8 cellular contexts compared by ENCODE assay signal in genomic region chr10:133329401-133330202, GRCh38. TPM values are rescaled to one million over a fixed set of nuclear protein-coding genes. Genes with fewer than 3 reads are reported as not detected.
DNase-seq lines count a peak whose midpoint lies in the region; ATAC-seq, FAIRE-seq and TF ChIP-seq lines count a peak whose summit lies in the region.

No MANE protein-coding gene starts in this region.

- TF ChIP-seq CTCF in A549 (IDR thresholded peaks at IDR 0.05), result peak; percentile 92
- TF ChIP-seq CTCF in WERI-Rb-1 (IDR thresholded peaks at IDR 0.05; ENCODE audit: low read depth, low read length), result peak; percentile 92
- peak; percentile 81 to 95 (median 85) for TF ChIP-seq CTCF in keratinocyte (optimal IDR thresholded peaks at IDR 0.05 in 1 of 3, IDR thresholded peaks at IDR 0.05 in 1 of 3, conservative IDR thresholded peaks at IDR 0.05 in 1 of 3; ENCODE audit: extremely low read depth in 1 of 3, insufficient read depth in 2 of 3, low read length in 3 of 3)

- POLR2A ChIA-PET in A549 (lab: Yijun Ruan, JAX), result interaction anchor here (1.7 kb wide), 1 partner anchor 44 kb away, joined by 4 read pairs; the partner anchor contains the start of gene ECHS1

- dilution Hi-C loops in keratinocyte (cut with MboI; ENCODE audit: extremely low pct_ligation_motif_present, low sequenced_read_pairs), result no loop called here

- no peak for TF ChIP-seq EP300 in A549 (IDR thresholded peaks at IDR 0.05)

- H3K4me3 ChIP-seq in A549, result peak overlapping the region; percentile 23; the same call in 1 of the 3 replicates
- peak overlapping the region; percentile 16; the same call in 1 of the 2 replicates for H3K4me3 ChIP-seq in WERI-Rb-1 (ENCODE audit: low read depth, low read length)
- H3K4me3 ChIP-seq in keratinocyte (ENCODE audit: control insufficient read depth in 2 of 3, extremely low read depth in 1 of 3, insufficient read depth in 2 of 3, low read depth in 1 of 3, low read length in 3 of 3), result peak overlapping the region in 2 of 3 experiments; percentile 49 to 62

- H3K4me2 ChIP-seq in A549 (peak overlapping the region; percentile 69), keratinocyte (ENCODE audit: control insufficient read depth, extremely low read depth, insufficient read depth, low read depth, low read length) (peak overlapping the region; percentile 83)

- peaks cover 23% of the 10 kb centered on the region for H3K4me1 ChIP-seq in A549
- peaks cover 8% of the 10 kb centered on the region for H3K4me1 ChIP-seq in keratinocyte (ENCODE audit: control insufficient read depth, extremely low read depth, insufficient read depth, low read length)

- no peaks in the 10 kb centered on the region for H4K20me1 ChIP-seq in keratinocyte (ENCODE audit: control insufficient read depth, extremely low read depth, insufficient read depth, low read length)

- H3K36me3 ChIP-seq in WERI-Rb-1 (no peaks in the 10 kb centered on the region), keratinocyte (ENCODE audit: control insufficient read depth in 2 of 2, extremely low read depth in 1 of 2, insufficient read depth in 2 of 2, low read length in 2 of 2) (no peaks in the 10 kb centered on the region)

- H3K9me1 ChIP-seq in keratinocyte (ENCODE audit: control insufficient read depth, extremely low read depth, insufficient read depth, low read length), result no peaks in the 10 kb centered on the region

- in situ Hi-C loops in T47D (cut with HindIII; ENCODE audit: low pct_unique_long_range_greater_than_20kb, low sequenced_read_pairs), result no loop called here

- H3K27ac ChIP-seq in A549, result peak overlapping the region in 1 of 2 experiments; percentile 65; a peak in 2 of 6 replicates
- H3K27ac ChIP-seq in WERI-Rb-1, result no peak overlapping the region
- no peak overlapping the region for H3K27ac ChIP-seq in keratinocyte (ENCODE audit: control insufficient read depth, insufficient read depth, low read length)

- no peak for TF ChIP-seq POLR2A in A549 (IDR thresholded peaks at IDR 0.05; ENCODE audit: low read length)

- DNase-seq in A549 (ENCODE audit: low read depth in 1 of 2, low spot score in 1 of 2) (peak; percentile 85 to 89), NCI-H2107 (lab: John Stamatoyannopoulos, UW) (peak; percentile 59), WERI-Rb-1 (peak; percentile 87), T47D (ENCODE audit: low read depth in 1 of 2, low spot score in 1 of 2) (peak; percentile 84 to 92), keratinocyte (ENCODE audit: low read depth, low spot score) (peak; percentile 36)
- DNase-seq in stimulated activated CD4-positive, alpha-beta T cell treated with anti-CD3 and anti-CD28 coated beads, Interleukin-1b, Interleukin-23, amount 100 ng/mL, for 1 hour (ENCODE audit: low read depth in 2 of 2), result peak; percentile 67 to 87

- H3K27me3 ChIP-seq in WERI-Rb-1 (ENCODE audit: insufficient read depth, low read depth, severe bottlenecking) (peaks cover 17% of the 10 kb centered on the region), keratinocyte (ENCODE audit: control insufficient read depth, extremely low read depth, insufficient read depth, low read length) (peaks cover 68% of the 10 kb centered on the region)

- no peaks in the 10 kb centered on the region for H3K79me2 ChIP-seq in keratinocyte (ENCODE audit: control insufficient read depth, insufficient read depth, low read length)

- WGBS in A549 (ENCODE audit: missing lambda C conversion rate), result 8% methylated on average over 30 of the region's 37 CpGs

- H2AFZ ChIP-seq in keratinocyte (ENCODE audit: control insufficient read depth, low read length), result peak overlapping the region; percentile 46

- peak; percentile 75 to 83 for TF ChIP-seq RAD21 in A549 (conservative IDR thresholded peaks at IDR 0.05 in 1 of 2, IDR thresholded peaks at IDR 0.05 in 1 of 2)

- H3K9ac ChIP-seq in keratinocyte (ENCODE audit: control insufficient read depth, extremely low read depth, insufficient read depth, low read length), result peak overlapping the region; percentile 22

- H3K9me3 ChIP-seq in A549 (no peaks in the 10 kb centered on the region), WERI-Rb-1 (ENCODE audit: severe bottlenecking) (peaks cover 7% of the 10 kb centered on the region), keratinocyte (ENCODE audit: control insufficient read depth, low read depth, low read length) (no peaks in the 10 kb centered on the region)

- ATAC-seq in A549, result peak; percentile 70 to 90
- ATAC-seq in GM18499 (IDR thresholded peaks at IDR 0.05; ENCODE audit: insufficient read depth, unreplicated experiment), result peak; percentile 73
- ATAC-seq in HG02943 (IDR thresholded peaks at IDR 0.05; ENCODE audit: low read depth, unreplicated experiment), result peak; percentile 76

- CTCF ChIA-PET in A549 (lab: Yijun Ruan, JAX), result interaction anchor here (0.6 to 4.2 kb wide), 52 partner anchors 10 to 742 kb away, joined by 3 to 76 read pairs (median 4); partner anchors contain the start of genes FUOM, MTG1, PAOX and PRAP1

- peak; percentile 51 for FAIRE-seq in A549 (lab: Jason Lieb, UNC)
- FAIRE-seq in keratinocyte (lab: Jason Lieb, UNC), result peak; percentile 36

RNA-seq across cellular contexts. Expression of gene CALY, which starts 7.1 kb away (rescaled TPM):
- polyA plus RNA-seq in A549 (2011; rRNA removed) (0.28 and 0.30 TPM in 2 replicates), A549 (2017; fragmentation: RNase III; extraction: RNeasy Plus Mini Kit Qiagen cat#74134 plus additional on column Dnase treatment) (0.63 to 0.89 TPM (median 0.73 TPM) in 3 replicates), keratinocyte (not detected in 3 replicates)
- 0.46 and 0.88 TPM in 2 replicates for polyA plus RNA-seq in A549 (2012; cell fraction: cytosol; rRNA removed)
- 1.0 and 1.3 TPM in 2 replicates for polyA plus RNA-seq in A549 (2012; cell fraction: nucleus; rRNA removed)
- polyA minus RNA-seq in A549 (2011; rRNA and poly(A)+ RNA removed), result 0.34 and 0.62 TPM in 2 replicates
- polyA plus RNA-seq in keratinocyte (2011; ENCODE audit: low read depth), result not detected
- polyA plus RNA-seq in keratinocyte (2011; cell fraction: cytosol; rRNA removed), result not detected in 2 replicates
- not detected in 2 replicates for polyA plus RNA-seq in keratinocyte (2011; cell fraction: nucleus; rRNA removed)
- polyA plus RNA-seq in keratinocyte (2012; ENCODE audit: low replicate concordance), result not detected in 2 replicates
- polyA minus RNA-seq in keratinocyte, result not detected in 3 replicates
- not detected for polyA minus RNA-seq in keratinocyte (2011; cell fraction: cytosol; rRNA and poly(A)+ RNA removed)
- polyA minus RNA-seq in keratinocyte (2011; cell fraction: nucleus; rRNA and poly(A)+ RNA removed), result not detected in 2 replicates

RNA-seq across cellular contexts. Expression of gene PRAP1, which starts 17.6 kb away (rescaled TPM):
- polyA plus RNA-seq in A549 (2011; rRNA removed), result 0.13 TPM in 1 of 2 replicates, not detected in the other
- not detected in 2 replicates for polyA plus RNA-seq in A549 (2012; cell fraction: cytosol; rRNA removed)
- polyA plus RNA-seq in A549 (2012; cell fraction: nucleus; rRNA removed), result not detected in 2 replicates
- polyA plus RNA-seq in A549 (2017; fragmentation: RNase III; extraction: RNeasy Plus Mini Kit Qiagen cat#74134 plus additional on column Dnase treatment), result not detected in 3 replicates
- polyA minus RNA-seq in A549 (2011; rRNA and poly(A)+ RNA removed), result not detected in 2 replicates
- polyA plus RNA-seq in keratinocyte, result not detected in 3 replicates
- not detected for polyA plus RNA-seq in keratinocyte (2011; ENCODE audit: low read depth)
- polyA plus RNA-seq in keratinocyte (2011; cell fraction: cytosol; rRNA removed), result not detected in 2 replicates
- not detected in 2 replicates for polyA plus RNA-seq in keratinocyte (2011; cell fraction: nucleus; rRNA removed)
- not detected in 2 replicates for polyA plus RNA-seq in keratinocyte (2012; ENCODE audit: low replicate concordance)
- polyA minus RNA-seq in keratinocyte, result not detected in 3 replicates
- not detected for polyA minus RNA-seq in keratinocyte (2011; cell fraction: cytosol; rRNA and poly(A)+ RNA removed)
- not detected in 2 replicates for polyA minus RNA-seq in keratinocyte (2011; cell fraction: nucleus; rRNA and poly(A)+ RNA removed)

RNA-seq across cellular contexts. Expression of gene ZNF511, which starts 20.9 kb away (rescaled TPM):
- 39.4 and 40.2 TPM in 2 replicates for polyA plus RNA-seq in A549 (2011; rRNA removed)
- polyA plus RNA-seq in A549 (2012; cell fraction: cytosol; rRNA removed), result 95.1 and 97.8 TPM in 2 replicates
- 61.6 and 72.9 TPM in 2 replicates for polyA plus RNA-seq in A549 (2012; cell fraction: nucleus; rRNA removed)
- 41.1 to 43.6 TPM (median 41.7 TPM) in 3 replicates for polyA plus RNA-seq in A549 (2017; fragmentation: RNase III; extraction: RNeasy Plus Mini Kit Qiagen cat#74134 plus additional on column Dnase treatment)
- 22.7 and 23.3 TPM in 2 replicates for polyA minus RNA-seq in A549 (2011; rRNA and poly(A)+ RNA removed)
- polyA plus RNA-seq in keratinocyte, result 15.3 to 22.0 TPM (median 20.2 TPM) in 3 replicates
- polyA plus RNA-seq in keratinocyte (2011; ENCODE audit: low read depth), result 13.8 TPM
- polyA plus RNA-seq in keratinocyte (2011; cell fraction: cytosol; rRNA removed), result 11.8 and 12.5 TPM in 2 replicates
- 7.4 and 8.4 TPM in 2 replicates for polyA plus RNA-seq in keratinocyte (2011; cell fraction: nucleus; rRNA removed)
- polyA plus RNA-seq in keratinocyte (2012; ENCODE audit: low replicate concordance), result 8.7 and 29.5 TPM in 2 replicates
- 11.4 to 25.4 TPM (median 11.7 TPM) in 3 replicates for polyA minus RNA-seq in keratinocyte
- 15.0 TPM for polyA minus RNA-seq in keratinocyte (2011; cell fraction: cytosol; rRNA and poly(A)+ RNA removed)
- polyA minus RNA-seq in keratinocyte (2011; cell fraction: nucleus; rRNA and poly(A)+ RNA removed), result 2.8 and 3.7 TPM in 2 replicates

RNA-seq across cellular contexts. Expression of gene TUBGCP2, which starts 20.9 kb away (rescaled TPM):
- polyA plus RNA-seq in A549 (2011; rRNA removed) (44.5 and 44.9 TPM in 2 replicates), A549 (2017; fragmentation: RNase III; extraction: RNeasy Plus Mini Kit Qiagen cat#74134 plus additional on column Dnase treatment) (32.5 to 35.0 TPM (median 33.6 TPM) in 3 replicates), keratinocyte (38.0 to 55.8 TPM (median 48.2 TPM) in 3 replicates)
- polyA plus RNA-seq in A549 (2012; cell fraction: cytosol; rRNA removed), result 35.7 and 43.6 TPM in 2 replicates
- polyA plus RNA-seq in A549 (2012; cell fraction: nucleus; rRNA removed), result 68.0 and 91.7 TPM in 2 replicates
- polyA minus RNA-seq in A549 (2011; rRNA and poly(A)+ RNA removed), result 57.5 and 75.3 TPM in 2 replicates
- polyA plus RNA-seq in keratinocyte (2011; ENCODE audit: low read depth), result 18.0 TPM
- polyA plus RNA-seq in keratinocyte (2011; cell fraction: cytosol; rRNA removed), result 40.3 and 41.4 TPM in 2 replicates
- polyA plus RNA-seq in keratinocyte (2011; cell fraction: nucleus; rRNA removed), result 58.3 and 61.5 TPM in 2 replicates
- 33.3 and 56.3 TPM in 2 replicates for polyA plus RNA-seq in keratinocyte (2012; ENCODE audit: low replicate concordance)
- polyA minus RNA-seq in keratinocyte, result 55.2 to 61.1 TPM (median 59.1 TPM) in 3 replicates
- 64.1 TPM for polyA minus RNA-seq in keratinocyte (2011; cell fraction: cytosol; rRNA and poly(A)+ RNA removed)
- polyA minus RNA-seq in keratinocyte (2011; cell fraction: nucleus; rRNA and poly(A)+ RNA removed), result 35.8 and 45.1 TPM in 2 replicates

RNA-seq across cellular contexts. Expression of gene FUOM, which starts 28.2 kb away (rescaled TPM):
- 7.6 and 8.1 TPM in 2 replicates for polyA plus RNA-seq in A549 (2011; rRNA removed)
- 17.8 and 19.7 TPM in 2 replicates for polyA plus RNA-seq in A549 (2012; cell fraction: cytosol; rRNA removed)
- polyA plus RNA-seq in A549 (2012; cell fraction: nucleus; rRNA removed), result 11.7 and 11.9 TPM in 2 replicates
- 6.5 to 8.7 TPM (median 6.8 TPM) in 3 replicates for polyA plus RNA-seq in A549 (2017; fragmentation: RNase III; extraction: RNeasy Plus Mini Kit Qiagen cat#74134 plus additional on column Dnase treatment)
- 2.0 and 2.8 TPM in 2 replicates for polyA minus RNA-seq in A549 (2011; rRNA and poly(A)+ RNA removed)
- polyA plus RNA-seq in keratinocyte, result 11.3 to 15.5 TPM (median 14.2 TPM) in 3 replicates
- polyA plus RNA-seq in keratinocyte (2011; ENCODE audit: low read depth), result 2.5 TPM
- 7.3 and 21.6 TPM in 2 replicates for polyA plus RNA-seq in keratinocyte (2011; cell fraction: cytosol; rRNA removed)
- 4.5 and 7.6 TPM in 2 replicates for polyA plus RNA-seq in keratinocyte (2011; cell fraction: nucleus; rRNA removed)
- polyA plus RNA-seq in keratinocyte (2012; ENCODE audit: low replicate concordance), result 2.7 and 18.2 TPM in 2 replicates
- polyA minus RNA-seq in keratinocyte, result 2.5 to 4.7 TPM (median 3.3 TPM) in 3 replicates
- polyA minus RNA-seq in keratinocyte (2011; cell fraction: cytosol; rRNA and poly(A)+ RNA removed), result 9.4 TPM
- 2.4 and 3.9 TPM in 2 replicates for polyA minus RNA-seq in keratinocyte (2011; cell fraction: nucleus; rRNA and poly(A)+ RNA removed)

Comparison
In these comparisons a context has a peak if more than half of its experiments do, and no peak if none do; other contexts are left out.
1. DNase-seq: peak in every context shown above with its lines; median percentile 88 in T47D; 87 in A549; 87 in WERI-Rb-1; 77 in stimulated activated CD4-positive, alpha-beta T cell treated with anti-CD3 and anti-CD28 coated beads, Interleukin-1b, Interleukin-23, amount 100 ng/mL, for 1 hour; 59 in NCI-H2107; 36 in keratinocyte.